Comparison of ENCODE assay signal across 11 cellular contexts in genomic region chr12:43760396-43760795, GRCh38. TPM values are rescaled to one million over a fixed set of nuclear protein-coding genes. Genes with fewer than 3 reads are reported as not detected.
DNase-seq lines count a peak whose midpoint lies in the region; ATAC-seq and TF ChIP-seq lines count a peak whose summit lies in the region.
"Had no signal": no experiment of that assay in that cellular context is flagged by ENCODE, and none has a peak within 500 bp of the region (broad histone marks: within the 10 kb centered on the region; RNA-seq: fewer than 3 reads in every experiment).

No MANE protein-coding gene starts in this region.

- no peak for ATAC-seq in activated CD8-positive, alpha-beta memory T cell treated with anti-CD3 and anti-CD28 coated beads, Interleukin-2, amount 10 ng/mL, durations not matched to agents 7 days and 5 days
- no peak for ATAC-seq in T-helper 17 cell

- H3K4me3 ChIP-seq in fibroblast of mammary gland (ENCODE audit: control insufficient read depth, low read depth, low read length) (peak overlapping the region; percentile 5), stomach (peak overlapping the region; percentile 61 to 81 (median 66)), colonic mucosa (no peak overlapping the region)

- WGBS in stomach, 5 donors = 29 to 48% (median 37%) methylated on average over 2 of the region's 2 CpGs

- H3K9me3 ChIP-seq in T-helper 17 cell (ENCODE audit: control insufficient read depth, low read length, poor library complexity, severe bottlenecking) (no peaks in the 10 kb centered on the region), stomach (no peaks in the 10 kb centered on the region), colonic mucosa (no peaks in the 10 kb centered on the region)

- H3K27me3 Mint-ChIP-seq in activated CD8-positive, alpha-beta memory T cell treated with anti-CD3 and anti-CD28 coated beads, Interleukin-2, amount 10 ng/mL, durations not matched to agents 7 days and 5 days = no peaks in the 10 kb centered on the region
- no peaks in the 10 kb centered on the region for H3K27me3 Mint-ChIP-seq in T-helper 17 cell

- peak overlapping the region; percentile 80 for H3K4me3 Mint-ChIP-seq in activated CD8-positive, alpha-beta memory T cell treated with anti-CD3 and anti-CD28 coated beads, Interleukin-2, amount 10 ng/mL, durations not matched to agents 7 days and 5 days
- H3K4me3 Mint-ChIP-seq in T-helper 17 cell = peak overlapping the region; percentile 97

- H3K27ac Mint-ChIP-seq in activated CD8-positive, alpha-beta memory T cell treated with anti-CD3 and anti-CD28 coated beads, Interleukin-2, amount 10 ng/mL, durations not matched to agents 7 days and 5 days = peak overlapping the region; percentile 99
- H3K27ac Mint-ChIP-seq in T-helper 17 cell = peak overlapping the region; percentile 98

- H3K36me3 ChIP-seq in stomach = no peaks in the 10 kb centered on the region
- H3K36me3 ChIP-seq in colonic mucosa = no peaks in the 10 kb centered on the region

- TF ChIP-seq EP300 in stomach (IDR thresholded peaks at IDR 0.05) = no peak

- no peak for TF ChIP-seq POLR2A in stomach (IDR thresholded peaks at IDR 0.05)

- peak overlapping the region; percentile 72 to 97 (median 89) for H3K27ac ChIP-seq in stomach
- no peak overlapping the region for H3K27ac ChIP-seq in colonic mucosa

- H3K27me3 ChIP-seq in stomach (no peaks in the 10 kb centered on the region), colonic mucosa (no peaks in the 10 kb centered on the region)

- no peak for DNase-seq in activated CD8-positive, alpha-beta memory T cell treated with anti-CD3 and anti-CD28 coated beads, Interleukin-2, amount 10 ng/mL, durations not matched to agents 7 days and 5 days
- no peak for DNase-seq in activated CD8-positive, alpha-beta memory T cell treated with anti-CD3 and anti-CD28 coated beads, Interleukin-2, amount 50 U/mL, for 4 hours
- no peak for DNase-seq in T-helper 17 cell
- no peak for DNase-seq in fibroblast of mammary gland (ENCODE audit: low read depth)
- peak; percentile 66 for DNase-seq in stomach
- no peak for DNase-seq in colonic mucosa
- no peak for DNase-seq in HCEC 1CT
- no peak for DNase-seq in AG20443 (ENCODE audit: low spot score)
- DNase-seq: activated effector memory CD4-positive, alpha-beta T cell treated with anti-CD3 and anti-CD28 coated beads, Interleukin-2, amount 50 U/mL, for 16 hours; AML-193; Kasumi-1 had no signal

- H3K4me1 Mint-ChIP-seq in activated CD8-positive, alpha-beta memory T cell treated with anti-CD3 and anti-CD28 coated beads, Interleukin-2, amount 10 ng/mL, durations not matched to agents 7 days and 5 days = peaks cover 55% of the 10 kb centered on the region
- H3K4me1 Mint-ChIP-seq in T-helper 17 cell = peaks cover 51% of the 10 kb centered on the region

- intact Hi-C loops in stomach (cut with DNase I; ENCODE audit: low total_unique reads) (no loop called here), colonic mucosa (cut with DNase I) (no loop called here)

- TF ChIP-seq CTCF in fibroblast of mammary gland (conservative IDR thresholded peaks at IDR 0.05; ENCODE audit: control insufficient read depth, insufficient read depth, low read depth, low read length) (no peak), stomach (IDR thresholded peaks at IDR 0.05) (no peak), colonic mucosa (IDR thresholded peaks at IDR 0.05) (no peak)

- CTCF ChIA-PET in activated CD8-positive, alpha-beta memory T cell treated with anti-CD3 and anti-CD28 coated beads, Interleukin-2, amount 10 ng/mL, durations not matched to agents 7 days and 5 days (lab: Charles Lee) = interaction anchor here (2.0 kb wide), 1 partner anchor 122 kb away, joined by 7 read pairs; no protein-coding TSS in a partner anchor

- H3K4me1 ChIP-seq in stomach (peaks cover 34 to 60% (median 42%) of the 10 kb centered on the region in 4 donors), colonic mucosa (peaks cover 7% of the 10 kb centered on the region)

- peaks cover 37% of the 10 kb centered on the region for H3K36me3 Mint-ChIP-seq in activated CD8-positive, alpha-beta memory T cell treated with anti-CD3 and anti-CD28 coated beads, Interleukin-2, amount 10 ng/mL, durations not matched to agents 7 days and 5 days
- H3K36me3 Mint-ChIP-seq in T-helper 17 cell (ENCODE audit: low read depth) = peaks cover 13% of the 10 kb centered on the region

- H3K9me3 Mint-ChIP-seq in activated CD8-positive, alpha-beta memory T cell treated with anti-CD3 and anti-CD28 coated beads, Interleukin-2, amount 10 ng/mL, durations not matched to agents 7 days and 5 days (ENCODE audit: low read depth) = no peaks in the 10 kb centered on the region

- H3K9ac ChIP-seq in colonic mucosa (ENCODE audit: low read depth in 2 of 2, low read length in 2 of 2) = peak overlapping the region in 1 of 2 donors; percentile 94

RNA-seq across cellular contexts. Expression of gene IRAK4, which starts 1.6 kb away (rescaled TPM):
- total RNA-seq in activated CD8-positive, alpha-beta memory T cell treated with anti-CD3 and anti-CD28 coated beads, Interleukin-2, amount 10 ng/mL, durations not matched to agents 7 days and 5 days = 10 to 100 TPM; 30.4 to 40.4 TPM
- 10 to 100 TPM; 44.5 to 53.6 TPM for total RNA-seq in T-helper 17 cell
- 100 to 1,000 TPM in 1 of 5 donors, 10 to 100 TPM in 3, 1 to 10 TPM in 1; 8.0 to 155 (median 35.1) TPM for total RNA-seq in stomach
- polyA plus RNA-seq in stomach = 10 to 100 TPM; 11.3 to 15.4 (median 11.9) TPM
- 10 to 100 TPM; 17.3 to 18.6 TPM for total RNA-seq in colonic mucosa

RNA-seq across cellular contexts. Expression of gene PUS7L, which starts 1.8 kb away (rescaled TPM):
- 10 to 100 TPM; 16.0 to 23.5 TPM for total RNA-seq in activated CD8-positive, alpha-beta memory T cell treated with anti-CD3 and anti-CD28 coated beads, Interleukin-2, amount 10 ng/mL, durations not matched to agents 7 days and 5 days
- 10 to 100 TPM; 10.7 to 16.8 TPM for total RNA-seq in T-helper 17 cell
- 10 to 100 TPM in 2 of 5 donors, 1 to 10 TPM in 3; 2.9 to 60.5 (median 9.7) TPM for total RNA-seq in stomach
- polyA plus RNA-seq in stomach = 1 to 10 TPM; 1.2 to 3.4 (median 2.1) TPM
- total RNA-seq in colonic mucosa = 10 to 100 TPM; 10.3 to 12.9 TPM

RNA-seq across cellular contexts. Expression of gene TWF1, which starts 45.7 kb away (rescaled TPM):
- total RNA-seq in activated CD8-positive, alpha-beta memory T cell treated with anti-CD3 and anti-CD28 coated beads, Interleukin-2, amount 10 ng/mL, durations not matched to agents 7 days and 5 days = 10 to 100 TPM; 25.2 to 27.4 TPM
- total RNA-seq in T-helper 17 cell (10 to 100 TPM; 46.4 to 60.7 TPM), stomach (100 to 1,000 TPM in 1 of 5 donors, 10 to 100 TPM in 4; 44.3 to 164 (median 88.4) TPM), colonic mucosa (100 to 1,000 TPM; 115 to 149 TPM)
- polyA plus RNA-seq in stomach = 10 to 100 TPM; 53.8 to 74.5 (median 65.2) TPM
